In genomic region chr5:53545744-53546143, GRCh38 we compare ENCODE assay signal across 17 cellular contexts.
"Had no signal": no experiment of that assay in that cellular context is flagged by ENCODE, and none has a peak within 500 bp of the region (broad histone marks: within the 10 kb centered on the region; RNA-seq: fewer than 3 reads in every experiment).

No MANE protein-coding gene starts in this region.

- H3K4me1 ChIP-seq: adrenal gland, left ventricle myocardium inferior, stomach had no signal

- ATAC-seq: effector memory CD8-positive, alpha-beta T cell; T-cell had no signal

- H3K27ac ChIP-seq: adrenal gland, coronary artery, left ventricle myocardium inferior, neutrophil, stomach, thoracic aorta had no signal

- DNase-seq: activated CD4-positive, alpha-beta T cell treated with anti-CD3 and anti-CD28 coated beads, Interleukin-2, amount 50 U/mL, for 1 hour; activated naive CD4-positive, alpha-beta T cell treated with anti-CD3 and anti-CD28 coated beads, Interleukin-2, amount 50 U/mL, for 16 hours; activated T-cell treated with anti-CD3 and anti-CD28 coated beads, Interleukin-2, amount 50 U/mL, for 1 hour; adrenal gland; effector memory CD8-positive, alpha-beta T cell; hypothalamus; left ventricle myocardium inferior; mesenchymal stem cell; posterior cingulate gyrus; stimulated activated CD4-positive, alpha-beta T cell treated with anti-CD3 and anti-CD28 coated beads, Interleukin-15, amount 100 ng/mL, for 24 hours; stimulated activated CD4-positive, alpha-beta T cell treated with anti-CD3 and anti-CD28 coated beads, Interleukin-4, amount 100 ng/mL, for 24 hours; stomach; T-cell; T1000 had no signal

- H3K4me1 Mint-ChIP-seq: T-cell had no signal

- H3K9me3 Mint-ChIP-seq: effector memory CD8-positive, alpha-beta T cell; T-cell had no signal

- H3K27me3 ChIP-seq: adrenal gland, neutrophil, stomach had no signal

- H3K36me3 Mint-ChIP-seq: T-cell had no signal

- H3K36me3 ChIP-seq: adrenal gland, left ventricle myocardium inferior, neutrophil, stomach, thoracic aorta had no signal

- H3K9me3 ChIP-seq: adrenal gland, left ventricle myocardium inferior, neutrophil, thoracic aorta had no signal

- H3K27ac Mint-ChIP-seq: effector memory CD8-positive, alpha-beta T cell; T-cell had no signal

- H3K4me3 Mint-ChIP-seq: effector memory CD8-positive, alpha-beta T cell; T-cell had no signal

- H3K4me3 ChIP-seq: adrenal gland, coronary artery, left ventricle myocardium inferior, stomach, thoracic aorta had no signal
